Comparison of ENCODE assay signal across 1 cellular context in the genomic region with DNA sequence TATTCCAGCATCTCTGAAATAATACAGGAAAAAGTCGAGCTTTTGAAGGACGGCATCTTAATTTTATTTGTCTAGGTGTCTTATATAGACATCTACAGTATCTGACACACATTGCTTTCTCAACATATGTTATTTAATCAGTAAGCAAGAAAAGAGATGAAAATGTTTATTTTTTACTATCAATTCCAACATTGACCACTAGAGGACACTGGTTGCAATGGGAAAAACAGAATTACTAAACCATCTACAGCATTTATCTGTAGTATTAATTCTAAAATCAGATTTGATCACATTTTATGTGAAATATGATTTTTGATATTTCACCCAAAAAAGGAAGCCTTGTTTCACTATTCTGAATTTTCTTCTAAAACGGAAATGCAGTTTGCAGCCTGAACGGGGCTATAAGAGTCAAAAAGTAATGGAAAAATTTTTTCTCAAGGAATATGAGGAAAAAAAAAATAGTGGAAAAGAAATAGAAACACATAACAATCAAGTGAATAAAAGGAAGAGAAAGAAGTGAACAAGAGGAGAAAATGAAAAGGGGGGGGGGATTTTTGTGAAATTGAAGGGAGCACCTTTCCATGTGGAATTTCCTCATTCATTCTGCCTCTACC.
TF ChIP-seq lines count a peak whose summit lies in the region.

No MANE protein-coding gene starts in this region.

TF ChIP-seq in SK-N-SH, 30 proteins besides CTCF, POLR2A, EP300 and RAD21 (continued from another document):
- TF ChIP-seq, protein P1, sequence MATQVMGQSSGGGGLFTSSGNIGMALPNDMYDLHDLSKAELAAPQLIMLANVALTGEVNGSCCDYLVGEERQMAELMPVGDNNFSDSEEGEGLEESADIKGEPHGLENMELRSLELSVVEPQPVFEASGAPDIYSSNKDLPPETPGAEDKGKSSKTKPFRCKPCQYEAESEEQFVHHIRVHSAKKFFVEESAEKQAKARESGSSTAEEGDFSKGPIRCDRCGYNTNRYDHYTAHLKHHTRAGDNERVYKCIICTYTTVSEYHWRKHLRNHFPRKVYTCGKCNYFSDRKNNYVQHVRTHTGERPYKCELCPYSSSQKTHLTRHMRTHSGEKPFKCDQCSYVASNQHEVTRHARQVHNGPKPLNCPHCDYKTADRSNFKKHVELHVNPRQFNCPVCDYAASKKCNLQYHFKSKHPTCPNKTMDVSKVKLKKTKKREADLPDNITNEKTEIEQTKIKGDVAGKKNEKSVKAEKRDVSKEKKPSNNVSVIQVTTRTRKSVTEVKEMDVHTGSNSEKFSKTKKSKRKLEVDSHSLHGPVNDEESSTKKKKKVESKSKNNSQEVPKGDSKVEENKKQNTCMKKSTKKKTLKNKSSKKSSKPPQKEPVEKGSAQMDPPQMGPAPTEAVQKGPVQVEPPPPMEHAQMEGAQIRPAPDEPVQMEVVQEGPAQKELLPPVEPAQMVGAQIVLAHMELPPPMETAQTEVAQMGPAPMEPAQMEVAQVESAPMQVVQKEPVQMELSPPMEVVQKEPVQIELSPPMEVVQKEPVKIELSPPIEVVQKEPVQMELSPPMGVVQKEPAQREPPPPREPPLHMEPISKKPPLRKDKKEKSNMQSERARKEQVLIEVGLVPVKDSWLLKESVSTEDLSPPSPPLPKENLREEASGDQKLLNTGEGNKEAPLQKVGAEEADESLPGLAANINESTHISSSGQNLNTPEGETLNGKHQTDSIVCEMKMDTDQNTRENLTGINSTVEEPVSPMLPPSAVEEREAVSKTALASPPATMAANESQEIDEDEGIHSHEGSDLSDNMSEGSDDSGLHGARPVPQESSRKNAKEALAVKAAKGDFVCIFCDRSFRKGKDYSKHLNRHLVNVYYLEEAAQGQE (IDR thresholded peaks at IDR 0.05; ENCODE audit: low read depth, low read length), result no peak
- TF ChIP-seq TAF1 (IDR thresholded peaks at IDR 0.05; ENCODE audit: borderline replicate concordance, low read depth, low read length) (no peak), YY1 (IDR thresholded peaks at IDR 0.05; ENCODE audit: low read depth) (no peak), SMC3 (IDR thresholded peaks at IDR 0.05; ENCODE audit: low read depth, low read length) (no peak), ELF1 (IDR thresholded peaks at IDR 0.05) (no peak), NRF1 (IDR thresholded peaks at IDR 0.05; ENCODE audit: low read depth, low read length) (no peak)
- TF ChIP-seq, protein P2, sequence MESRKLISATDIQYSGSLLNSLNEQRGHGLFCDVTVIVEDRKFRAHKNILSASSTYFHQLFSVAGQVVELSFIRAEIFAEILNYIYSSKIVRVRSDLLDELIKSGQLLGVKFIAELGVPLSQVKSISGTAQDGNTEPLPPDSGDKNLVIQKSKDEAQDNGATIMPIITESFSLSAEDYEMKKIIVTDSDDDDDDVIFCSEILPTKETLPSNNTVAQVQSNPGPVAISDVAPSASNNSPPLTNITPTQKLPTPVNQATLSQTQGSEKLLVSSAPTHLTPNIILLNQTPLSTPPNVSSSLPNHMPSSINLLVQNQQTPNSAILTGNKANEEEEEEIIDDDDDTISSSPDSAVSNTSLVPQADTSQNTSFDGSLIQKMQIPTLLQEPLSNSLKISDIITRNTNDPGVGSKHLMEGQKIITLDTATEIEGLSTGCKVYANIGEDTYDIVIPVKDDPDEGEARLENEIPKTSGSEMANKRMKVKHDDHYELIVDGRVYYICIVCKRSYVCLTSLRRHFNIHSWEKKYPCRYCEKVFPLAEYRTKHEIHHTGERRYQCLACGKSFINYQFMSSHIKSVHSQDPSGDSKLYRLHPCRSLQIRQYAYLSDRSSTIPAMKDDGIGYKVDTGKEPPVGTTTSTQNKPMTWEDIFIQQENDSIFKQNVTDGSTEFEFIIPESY (IDR thresholded peaks at IDR 0.05; ENCODE audit: borderline replicate concordance, low read depth), result no peak
